Comparison of ENCODE assay signal across 22 cellular contexts in the genomic region with DNA sequence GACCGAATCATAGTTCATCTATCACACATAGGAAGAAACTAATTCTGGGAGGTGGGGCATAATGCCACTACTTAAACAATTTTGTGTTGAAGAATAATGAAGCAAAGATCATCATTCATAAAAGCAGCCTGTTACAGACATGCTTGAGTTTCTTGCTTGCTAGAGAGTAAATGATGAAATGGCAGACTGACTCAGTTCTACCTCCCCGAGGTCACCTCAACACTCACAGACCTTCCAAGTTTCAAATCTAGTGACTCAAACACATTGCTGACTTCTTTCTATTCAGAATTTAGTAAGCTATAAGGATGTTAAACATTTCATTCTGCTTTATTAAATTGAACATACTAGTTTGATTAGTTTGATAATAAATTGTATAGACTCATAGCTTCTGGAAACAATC.
DNase-seq lines count a peak whose midpoint lies in the region; ATAC-seq, FAIRE-seq and TF ChIP-seq lines count a peak whose summit lies in the region.
"Had no signal": no experiment of that assay in that cellular context is flagged by ENCODE, and none has a peak within 500 bp of the region (broad histone marks: within the 10 kb centered on the region; RNA-seq: fewer than 3 reads in every experiment).

No MANE protein-coding gene starts in this region.

- no peaks in the 10 kb centered on the region for H3F3A ChIP-seq in smooth muscle cell (ENCODE audit: low read depth)

- H3K9me3 ChIP-seq in RWPE2 (ENCODE audit: severe bottlenecking): no peaks in the 10 kb centered on the region
- no peaks in the 10 kb centered on the region for H3K9me3 ChIP-seq in smooth muscle cell (replicated peaks; ENCODE audit: low read depth)
- H3K9me3 ChIP-seq: BLaER1, MG63, Peyer's patch had no signal

- H2AFZ ChIP-seq in smooth muscle cell (ENCODE audit: low read depth): peak overlapping the region; percentile 50

- H3K36me3 ChIP-seq in RWPE2 (ENCODE audit: low read depth) (no peaks in the 10 kb centered on the region), bronchial epithelial cell (ENCODE audit: control insufficient read depth, insufficient read depth, low read length) (no peaks in the 10 kb centered on the region), smooth muscle cell (ENCODE audit: low read depth) (no peaks in the 10 kb centered on the region)
- H3K36me3 ChIP-seq: BLaER1, MG63, Peyer's patch had no signal

- H3K4me1 ChIP-seq in RWPE2 (ENCODE audit: insufficient read depth, poor library complexity, severe bottlenecking): peaks cover 24% of the 10 kb centered on the region
- no peaks in the 10 kb centered on the region for H3K4me1 ChIP-seq in smooth muscle cell (ENCODE audit: low read depth)
- H3K4me1 ChIP-seq: BLaER1, Peyer's patch had no signal

- WGBS in smooth muscle cell (ENCODE audit: low lambda C conversion rate): 88% methylated on average over 2 of the region's 2 CpGs

- no peak for TF ChIP-seq CTCF in RWPE2 (IDR thresholded peaks at IDR 0.05; ENCODE audit: poor library complexity, severe bottlenecking)
- no peak for TF ChIP-seq CTCF in bronchial epithelial cell (IDR thresholded peaks at IDR 0.05; ENCODE audit: insufficient read depth, low read length, severe bottlenecking)
- no peak for TF ChIP-seq CTCF in fibroblast of villous mesenchyme (IDR thresholded peaks at IDR 0.05; ENCODE audit: insufficient read depth, low read depth, low read length)
- TF ChIP-seq CTCF in smooth muscle cell (IDR thresholded peaks at IDR 0.05; ENCODE audit: borderline replicate concordance, insufficient read depth, poor library complexity, severe bottlenecking): no peak

- H3K27ac ChIP-seq in RWPE2 (ENCODE audit: poor library complexity, severe bottlenecking) (peak overlapping the region; percentile 67), smooth muscle cell (ENCODE audit: low read depth) (no peak overlapping the region)
- H3K27ac ChIP-seq: BLaER1, Peyer's patch had no signal

- no peak overlapping the region for H3K4me3 ChIP-seq in RWPE2 (ENCODE audit: severe bottlenecking)
- H3K4me3 ChIP-seq in bronchial epithelial cell (ENCODE audit: low read depth, low read length): no peak overlapping the region
- H3K4me3 ChIP-seq in fibroblast of villous mesenchyme (ENCODE audit: low read depth, low read length): no peak overlapping the region
- H3K4me3 ChIP-seq in smooth muscle cell: no peak overlapping the region
- H3K4me3 ChIP-seq: BLaER1, MG63, Peyer's patch had no signal

- no peaks in the 10 kb centered on the region for H3K27me3 ChIP-seq in RWPE2 (ENCODE audit: insufficient read depth, poor library complexity, severe bottlenecking)
- H3K27me3 ChIP-seq in bronchial epithelial cell (ENCODE audit: control insufficient read depth, insufficient read depth, low read length): no peaks in the 10 kb centered on the region
- H3K27me3 ChIP-seq in smooth muscle cell (ENCODE audit: low read depth): no peaks in the 10 kb centered on the region
- H3K27me3 ChIP-seq: BLaER1, MG63, Peyer's patch had no signal

- no peaks in the 10 kb centered on the region for H4K20me1 ChIP-seq in smooth muscle cell (ENCODE audit: low read depth)
- H4K20me1 ChIP-seq: BLaER1 had no signal

- ATAC-seq in RWPE2 (ENCODE audit: low read depth) (peak; percentile 30; the same call in 2 of the 3 replicates), GM21619 (IDR thresholded peaks at IDR 0.05; ENCODE audit: unreplicated experiment) (no peak)
- ATAC-seq: Right ventricle myocardium inferior had no signal

- no peaks in the 10 kb centered on the region for H3K79me2 ChIP-seq in smooth muscle cell (ENCODE audit: low read depth)

- H3K9ac ChIP-seq in smooth muscle cell (ENCODE audit: low read depth): no peak overlapping the region
- H3K9ac ChIP-seq: BLaER1 had no signal

- H3K4me2 ChIP-seq in smooth muscle cell: peak overlapping the region; percentile 7
- H3K4me2 ChIP-seq: BLaER1 had no signal

- DNase-seq in RWPE2 (ENCODE audit: low spot score) (no peak), bronchial epithelial cell (ENCODE audit: low read depth) (peak; percentile 40), fibroblast of villous mesenchyme (ENCODE audit: low read depth) (peak; percentile 6), smooth muscle cell (lab: John Stamatoyannopoulos, UW; ENCODE audit: unreplicated experiment) (no peak), HUDEP-2 (lab: John Stamatoyannopoulos, UW; ENCODE audit: unreplicated experiment in 76 of 76) (no peak), NK-92 (lab: John Stamatoyannopoulos, UW; ENCODE audit: unreplicated experiment) (no peak)
- DNase-seq: CD4-positive, alpha-beta T cell; COR-L47; DMS79 treated with DMSO at 0.1 percent for 48 hours; Kasumi-1; MG63; NCI-H1417; NCI-H1694 treated with DMSO at 0.1 percent for 48 hours; NCI-H2081 treated with DMSO at 0.1 percent for 48 hours; NCI-H2171 treated with DMSO at 0.1 percent for 48 hours; NCI-H524 treated with DMSO at 0.1 percent for 48 hours; NCI-H82; Peyer's patch had no signal

- FAIRE-seq in bronchial epithelial cell (lab: Jason Lieb, UNC): no peak
- FAIRE-seq: H54 had no signal

Comparison
In these comparisons a context has a peak if more than half of its experiments do, and no peak if none do; other contexts are left out.
1. DNase-seq: peak in bronchial epithelial cell (single experiment) and fibroblast of villous mesenchyme (single experiment); none in RWPE2 (single experiment), smooth muscle cell (single experiment), HUDEP-2 (0 of 76) and NK-92 (single experiment).